In the genomic region with DNA sequence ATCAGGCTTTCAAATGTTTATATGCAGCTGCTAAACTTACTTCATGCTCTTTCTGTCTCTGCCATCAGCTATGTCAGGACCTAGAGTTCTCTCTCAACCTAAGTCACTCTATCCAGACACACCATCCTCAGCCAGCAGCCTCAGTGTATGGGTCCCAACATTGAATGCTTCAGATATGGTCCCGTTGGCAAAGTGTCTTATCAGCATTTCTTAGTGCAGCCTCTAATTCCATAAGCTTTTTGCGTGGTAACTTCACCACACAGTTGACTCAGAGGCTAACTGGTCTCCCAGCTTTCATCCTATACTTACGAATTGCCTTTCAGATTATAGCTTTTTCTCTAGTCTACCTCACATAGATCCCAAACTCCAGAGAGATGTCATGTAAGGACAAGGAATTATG, we compare ENCODE assay signal across 8 cellular contexts.
"Had no signal": no experiment of that assay in that cellular context is flagged by ENCODE, and none has a peak within 500 bp of the region (broad histone marks: within the 10 kb centered on the region; RNA-seq: fewer than 3 reads in every experiment).

No MANE protein-coding gene starts in this region.

- FAIRE-seq: G401.6, GM12878, GM12891, GM12892, GM18507, GM19239 had no signal

- ATAC-seq: GM12878 had no signal

- DNase-seq: GDM1, GF-D8 had no signal

- H3K4me3 ChIP-seq: GM12878 had no signal
